In genomic region chr19:20923077-20923871, GRCh38 we compare ENCODE assay signal across 8 cellular contexts. TPM values are rescaled to one million over a fixed set of nuclear protein-coding genes. Genes with fewer than 3 reads are reported as not detected.
DNase-seq lines count a peak whose midpoint lies in the region; ATAC-seq and TF ChIP-seq lines count a peak whose summit lies in the region.

Gene ZNF85 (plus strand): TSS chr19:20923251. CDS start chr19:20923401, 150 bp downstream.

- H3K4me1 ChIP-seq in breast epithelium (no peaks in the 10 kb centered on the region), iPS-20b (ENCODE audit: insufficient read depth, low read length) (no peaks in the 10 kb centered on the region; the same call in 1 of the 2 replicates)

- H3K36me3 ChIP-seq in WERI-Rb-1: peaks cover 3% of the 10 kb centered on the region; the same call in 1 of the 2 replicates
- H3K36me3 ChIP-seq in breast epithelium: no peaks in the 10 kb centered on the region
- H3K36me3 ChIP-seq in iPS-20b (ENCODE audit: insufficient read depth, low read depth, low read length): peaks cover 12% of the 10 kb centered on the region; the same call in 1 of the 2 replicates

- DNase-seq in GM13977 (ENCODE audit: low spot score): peak; percentile 78
- peak; percentile 87 for DNase-seq in NCI-H2029 treated with DMSO at 0.1 percent for 48 hours (lab: John Stamatoyannopoulos, UW)
- peak; percentile 94 for DNase-seq in WERI-Rb-1
- DNase-seq in breast epithelium (ENCODE audit: low spot score in 2 of 2): peak; percentile 92 to 94
- DNase-seq in NK-92 treated with Interleukin-12 subunit alpha and Interleukin-12 subunit beta, amount 100 ng/mL, for 24 hours (lab: John Stamatoyannopoulos, UW): no peak

- in situ Hi-C loops in GM13977 (cut with MboI; ENCODE audit: low pct_unique_long_range_greater_than_20kb, low sequenced_read_pairs, unreplicated experiment): no loop called here

- TF ChIP-seq POLR2A in breast epithelium (IDR thresholded peaks at IDR 0.05): no peak

- TF ChIP-seq CTCF in GM13977 (IDR thresholded peaks at IDR 0.05; ENCODE audit: extremely low read depth, insufficient read depth, missing control alignments) (no peak), WERI-Rb-1 (IDR thresholded peaks at IDR 0.05; ENCODE audit: low read depth, low read length) (no peak), breast epithelium (IDR thresholded peaks at IDR 0.05) (no peak)

- peak; percentile 93 for ATAC-seq in HG02840 (IDR thresholded peaks at IDR 0.05; ENCODE audit: low FRiP score, unreplicated experiment)

- peak within 1 kb of the TSS; percentile 96 for H3K9ac ChIP-seq in iPS-20b (ENCODE audit: low read depth, low read length)

- intact Hi-C loops in breast epithelium (cut with DNase I; ENCODE audit: low total_unique reads): no loop called here

- no peaks in the 10 kb centered on the region for H3K9me3 ChIP-seq in WERI-Rb-1 (ENCODE audit: severe bottlenecking)
- no peaks in the 10 kb centered on the region for H3K9me3 ChIP-seq in breast epithelium
- no peaks in the 10 kb centered on the region for H3K9me3 ChIP-seq in iPS-20b (ENCODE audit: insufficient read depth, low read depth, low read length)

- peak within 1 kb of the TSS; percentile 70 for H3K4me3 ChIP-seq in WERI-Rb-1 (ENCODE audit: low read depth, low read length)
- peak within 1 kb of the TSS; percentile 57 to 81 (median 61) for H3K4me3 ChIP-seq in breast epithelium
- H3K4me3 ChIP-seq in iPS-20b (ENCODE audit: low read length): peak within 1 kb of the TSS; percentile 97
- peak within 1 kb of the TSS; percentile 50 to 82 (median 65) for H3K4me3 ChIP-seq in skin epidermis

- H3K27ac ChIP-seq in WERI-Rb-1: peak within 1 kb of the TSS; percentile 98
- H3K27ac ChIP-seq in breast epithelium: peak within 1 kb of the TSS; percentile 91 to 93
- peak within 1 kb of the TSS; percentile 93 for H3K27ac ChIP-seq in iPS-20b (ENCODE audit: low read length)
- H3K27ac ChIP-seq in skin epidermis: peak within 1 kb of the TSS; percentile 45 to 88 (median 79)

- H3K27me3 ChIP-seq in WERI-Rb-1 (ENCODE audit: insufficient read depth, low read depth, severe bottlenecking): no peaks in the 10 kb centered on the region
- no peaks in the 10 kb centered on the region for H3K27me3 ChIP-seq in breast epithelium
- H3K27me3 ChIP-seq in iPS-20b (ENCODE audit: insufficient read depth, low read length): no peaks in the 10 kb centered on the region

RNA-seq across cellular contexts. Expression of gene ZNF85, which starts in this region (rescaled TPM):
- total RNA-seq in breast epithelium: 10 to 100 TPM in 1 of 3 donors, 1 to 10 TPM in 2; 3.7 to 14.2 (median 9.2) TPM
